Comparison of ENCODE assay signal across 25 cellular contexts in genomic region chrX:71955530-71956120, GRCh38.
"Had no signal": no experiment of that assay in that cellular context is flagged by ENCODE, and none has a peak within 500 bp of the region (broad histone marks: within the 10 kb centered on the region; RNA-seq: fewer than 3 reads in every experiment).

No MANE protein-coding gene starts in this region.

- H3K4me3 ChIP-seq: colonic mucosa, heart left ventricle, lower lobe of right lung, prostate gland, right lobe of liver, skin epidermis, testis, tibial nerve had no signal

- ATAC-seq: left lobe of liver; lower lobe of right lung; naive thymus-derived CD4-positive, alpha-beta T cell; right lobe of liver; stimulated activated naive B cell treated with anti-CD40 and anti-IgM and Interleukin-4, amounts not matched to agents 10 μg/mL and 1 μg/mL and 100 μg/mL, for 72 hours; stimulated activated naive CD8-positive, alpha-beta T cell treated with anti-CD3 and anti-CD28 coated beads, Interleukin-15, amount 100 ng/mL, for 72 hours had no signal

- H3K9me3 ChIP-seq: colonic mucosa, lower lobe of right lung, prostate gland, right lobe of liver, testis had no signal

- H3K36me3 ChIP-seq: colonic mucosa, heart left ventricle, lower lobe of right lung, prostate gland, right lobe of liver, tibial nerve had no signal

- H3K4me3 Mint-ChIP-seq: endodermal cell; memory B cell; naive thymus-derived CD4-positive, alpha-beta T cell; neural crest cell; stimulated activated naive B cell treated with anti-CD40 and anti-IgM and Interleukin-4, amounts not matched to agents 10 μg/mL and 1 μg/mL and 100 μg/mL, for 72 hours; stimulated activated naive CD8-positive, alpha-beta T cell treated with anti-CD3 and anti-CD28 coated beads, Interleukin-15, amount 100 ng/mL, for 72 hours had no signal

- H3K9me3 Mint-ChIP-seq: memory B cell; naive thymus-derived CD4-positive, alpha-beta T cell; neural crest cell; stimulated activated naive CD8-positive, alpha-beta T cell treated with anti-CD3 and anti-CD28 coated beads, Interleukin-15, amount 100 ng/mL, for 72 hours had no signal

- H3K4me1 Mint-ChIP-seq: memory B cell; naive thymus-derived CD4-positive, alpha-beta T cell; stimulated activated naive B cell treated with anti-CD40 and anti-IgM and Interleukin-4, amounts not matched to agents 10 μg/mL and 1 μg/mL and 100 μg/mL, for 72 hours; stimulated activated naive CD8-positive, alpha-beta T cell treated with anti-CD3 and anti-CD28 coated beads, Interleukin-15, amount 100 ng/mL, for 72 hours had no signal

- H3K36me3 Mint-ChIP-seq: memory B cell; naive thymus-derived CD4-positive, alpha-beta T cell; stimulated activated naive B cell treated with anti-CD40 and anti-IgM and Interleukin-4, amounts not matched to agents 10 μg/mL and 1 μg/mL and 100 μg/mL, for 72 hours had no signal

- DNase-seq: caudate nucleus; colonic mucosa; dermis blood vessel endothelial cell; endodermal cell; erythroblast; foreskin melanocyte; hypothalamus; lower lobe of right lung; naive thymus-derived CD4-positive, alpha-beta T cell; right lobe of liver; stimulated activated CD4-positive, alpha-beta T cell treated with anti-CD3 and anti-CD28 coated beads, Interleukin-2, amount 100 ng/mL, for 24 hours; stimulated activated CD4-positive, alpha-beta T cell treated with anti-CD3 and anti-CD28 coated beads, Interleukin-4, amount 100 ng/mL, for 4 hours; stimulated activated naive B cell treated with anti-CD40 and anti-IgM and Interleukin-4, amounts not matched to agents 10 μg/mL and 1 μg/mL and 100 μg/mL, for 72 hours; stimulated activated naive CD8-positive, alpha-beta T cell treated with anti-CD3 and anti-CD28 coated beads, Interleukin-15, amount 100 ng/mL, for 72 hours; testis had no signal

- H3K27ac ChIP-seq: colonic mucosa, lower lobe of right lung, parathyroid adenoma, prostate gland, right lobe of liver, skin epidermis, testis had no signal

- H3K27ac Mint-ChIP-seq: memory B cell; naive thymus-derived CD4-positive, alpha-beta T cell; stimulated activated naive CD8-positive, alpha-beta T cell treated with anti-CD3 and anti-CD28 coated beads, Interleukin-15, amount 100 ng/mL, for 72 hours had no signal

- H2AFZ ChIP-seq: parathyroid adenoma had no signal

- FAIRE-seq: endothelial cell of umbilical vein, islet of Langerhans had no signal

- H3K9ac ChIP-seq: parathyroid adenoma had no signal

- H3K4me1 ChIP-seq: colonic mucosa, lower lobe of right lung, parathyroid adenoma, prostate gland, right lobe of liver, testis had no signal

- H3K27me3 ChIP-seq: right lobe of liver, testis had no signal

- H3K27me3 Mint-ChIP-seq: naive thymus-derived CD4-positive, alpha-beta T cell; stimulated activated naive CD8-positive, alpha-beta T cell treated with anti-CD3 and anti-CD28 coated beads, Interleukin-15, amount 100 ng/mL, for 72 hours had no signal

- H3K79me2 ChIP-seq: parathyroid adenoma had no signal
